Comparison of ENCODE assay signal across 8 cellular contexts in the genomic region with DNA sequence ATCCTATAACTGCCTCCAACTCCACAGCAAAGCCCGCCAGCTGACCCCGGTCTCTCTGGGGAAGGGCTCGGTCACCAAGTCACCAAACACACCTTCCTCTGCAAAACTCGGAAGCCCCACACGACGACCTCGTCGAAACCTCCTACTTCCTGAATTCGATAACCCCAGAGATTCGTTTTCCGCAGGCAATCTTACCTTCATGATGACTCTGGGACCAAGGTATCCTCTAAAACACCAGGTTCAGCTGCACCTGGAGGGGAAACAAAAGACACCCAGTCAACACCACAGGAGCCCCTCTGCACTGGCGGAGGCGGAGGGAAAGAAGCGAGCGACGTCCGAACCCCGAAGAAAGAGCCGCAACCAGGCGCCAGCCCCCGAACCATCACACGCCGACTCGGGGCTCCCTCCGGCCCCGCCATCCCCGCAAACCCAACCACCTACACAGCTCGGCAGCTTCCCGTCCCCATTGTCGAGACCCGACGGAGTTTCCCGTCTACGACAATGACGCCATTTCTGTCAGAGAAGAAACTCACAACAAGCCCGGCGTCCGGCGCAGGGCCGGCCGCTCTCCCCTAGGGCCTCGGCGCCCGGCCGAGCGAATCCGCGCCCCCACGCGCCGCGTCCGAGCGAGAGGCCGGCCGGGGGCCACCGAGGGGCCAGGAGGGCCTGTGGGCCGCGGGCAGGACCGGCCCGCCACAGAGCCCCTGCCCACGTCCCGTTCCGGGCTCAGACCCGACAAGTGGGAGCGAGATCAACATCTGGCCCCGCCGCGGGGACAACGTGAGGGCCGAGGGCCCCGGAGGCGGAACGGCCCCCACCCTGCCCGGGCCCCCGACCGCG. TPM values are rescaled to one million over a fixed set of nuclear protein-coding genes. Genes with fewer than 3 reads are reported as not detected.
DNase-seq lines count a peak whose midpoint lies in the region; ATAC-seq and TF ChIP-seq lines count a peak whose summit lies in the region.

No MANE protein-coding gene starts in this region.

- ATAC-seq in right cardiac atrium (peak; percentile 3), aorta (ENCODE audit: low FRiP score) (peak; percentile 9)

- WGBS in adipose tissue, 3 donors: 0% methylated on average over 76 to 78 of the region's 78 CpGs
- under 1% methylated on average over 78 of the region's 78 CpGs for WGBS in right cardiac atrium
- WGBS in aorta, 2 donors: 0% methylated on average over 71 to 78 of the region's 78 CpGs

- H3K4me3 ChIP-seq in GM12875 (ENCODE audit: low read depth, low read length) (peak overlapping the region; percentile 96), HUES48 (ENCODE audit: low read depth, low read length) (peak overlapping the region; percentile 96), right cardiac atrium (ENCODE audit: low read length) (peak overlapping the region; percentile 97), aorta (ENCODE audit: low read length in 2 of 2) (peak overlapping the region; percentile 96 to 99)

- H3K27ac ChIP-seq in HUES48 (ENCODE audit: low read depth, low read length): peak overlapping the region; percentile 97
- peak overlapping the region; percentile 96 for H3K27ac ChIP-seq in adipose tissue (ENCODE audit: low read depth, low read length)
- peak overlapping the region; percentile 98 for H3K27ac ChIP-seq in right cardiac atrium (ENCODE audit: low read length)
- H3K27ac ChIP-seq in aorta (ENCODE audit: low read depth in 1 of 2, low read length in 2 of 2): peak overlapping the region; percentile 73 to 99

- H3K4me1 ChIP-seq in HUES48 (ENCODE audit: control insufficient read depth, insufficient read depth, low read length): peaks cover 28% of the 10 kb centered on the region
- no peaks in the 10 kb centered on the region for H3K4me1 ChIP-seq in right cardiac atrium (ENCODE audit: control insufficient read depth, insufficient read depth, low read length)
- no peaks in the 10 kb centered on the region for H3K4me1 ChIP-seq in aorta (ENCODE audit: control insufficient read depth in 1 of 2, insufficient read depth in 2 of 2, low read length in 2 of 2)

- intact Hi-C loops in right cardiac atrium (cut with DNase I) (loop anchor here in 1 of 4 donors (10.0 kb wide), 1 partner anchor 52 kb away; no protein-coding TSS in a partner anchor), aorta (cut with DNase I) (loop anchor here (5.0 to 10.0 kb wide), 3 partner anchors 70 to 178 kb away; a partner anchor contains a TSS)

- H3K27me3 ChIP-seq in HUES48 (ENCODE audit: control insufficient read depth, insufficient read depth, low read length) (no peaks in the 10 kb centered on the region), right cardiac atrium (ENCODE audit: control insufficient read depth, insufficient read depth) (no peaks in the 10 kb centered on the region), aorta (ENCODE audit: control insufficient read depth in 1 of 2, insufficient read depth in 2 of 2, low read length in 1 of 2) (no peaks in the 10 kb centered on the region)

- H3K9me3 ChIP-seq in HUES48 (ENCODE audit: control insufficient read depth, insufficient read depth, low read length) (no peaks in the 10 kb centered on the region), right cardiac atrium (ENCODE audit: control insufficient read depth, low read length) (no peaks in the 10 kb centered on the region), aorta (ENCODE audit: control insufficient read depth, low read length) (no peaks in the 10 kb centered on the region)

- peak overlapping the region; percentile 85 for H3K9ac ChIP-seq in HUES48 (ENCODE audit: low read depth, low read length)

- DNase-seq in SW480 (ENCODE audit: low spot score) (peak; percentile 54), right cardiac atrium (peak; percentile 35 to 73 (median 72)), retina (peak; percentile 69), aorta (peak; percentile 59 to 82), H4 (ENCODE audit: low spot score) (no peak)

- H3K36me3 ChIP-seq in HUES48 (ENCODE audit: control insufficient read depth, insufficient read depth, low read length) (peaks cover 25% of the 10 kb centered on the region), aorta (ENCODE audit: control insufficient read depth in 1 of 2, insufficient read depth in 2 of 2, low read length in 1 of 2) (no peaks in the 10 kb centered on the region)

- TF ChIP-seq CTCF in GM12875 (IDR thresholded peaks at IDR 0.05; ENCODE audit: borderline replicate concordance, insufficient read depth, low read depth, low read length): no peak

RNA-seq across cellular contexts. Expression of a gene that starts 1.0 kb away (rescaled TPM):
- polyA plus RNA-seq in adipose tissue (10 to 100 TPM in 2 of 3 donors, 1 to 10 TPM in 1; 7.1 to 16.1 (median 11.5) TPM), right cardiac atrium (10.8 TPM), aorta (10 to 100 TPM in 1 of 2 donors, 1 to 10 TPM in 1; 9.8 to 25.4 TPM)
- total RNA-seq in right cardiac atrium (10 to 100 TPM; 18.4 to 22.4 (median 21.1) TPM), aorta (10 to 100 TPM; 49.1 to 56.6 TPM)
- total RNA-seq in H4 (2014; rRNA removed; shearing (Covaris generic)): 9.5 and 10.0 TPM in 2 replicates

RNA-seq across cellular contexts. Expression of a gene that starts 1.4 kb away (rescaled TPM):
- polyA plus RNA-seq in adipose tissue (10 to 100 TPM in 2 of 3 donors, 1 to 10 TPM in 1; 8.5 to 26.1 (median 14.4) TPM), right cardiac atrium (22.0 TPM), aorta (10 to 100 TPM; 18.9 to 24.7 TPM)
- total RNA-seq in right cardiac atrium (10 to 100 TPM; 29.7 to 33.5 (median 31.0) TPM), aorta (10 to 100 TPM; 24.1 to 29.0 TPM)
- 28.3 and 46.0 TPM in 2 replicates for total RNA-seq in H4 (2014; rRNA removed; shearing (Covaris generic))

RNA-seq across cellular contexts. Expression of a gene that starts 40.3 kb away (rescaled TPM):
- polyA plus RNA-seq in adipose tissue (10 to 100 TPM in 2 of 3 donors, 1 to 10 TPM in 1; 9.5 to 22.4 (median 12.2) TPM), right cardiac atrium (17.2 TPM), aorta (10 to 100 TPM; 16.7 to 48.6 TPM)
- total RNA-seq in right cardiac atrium (10 to 100 TPM; 13.3 to 22.3 (median 17.9) TPM), aorta (10 to 100 TPM; 22.2 to 23.2 TPM)
- total RNA-seq in H4 (2014; rRNA removed; shearing (Covaris generic)): 32.9 and 41.2 TPM in 2 replicates
